Comparison of ENCODE assay signal across 3 cellular contexts in the genomic region with DNA sequence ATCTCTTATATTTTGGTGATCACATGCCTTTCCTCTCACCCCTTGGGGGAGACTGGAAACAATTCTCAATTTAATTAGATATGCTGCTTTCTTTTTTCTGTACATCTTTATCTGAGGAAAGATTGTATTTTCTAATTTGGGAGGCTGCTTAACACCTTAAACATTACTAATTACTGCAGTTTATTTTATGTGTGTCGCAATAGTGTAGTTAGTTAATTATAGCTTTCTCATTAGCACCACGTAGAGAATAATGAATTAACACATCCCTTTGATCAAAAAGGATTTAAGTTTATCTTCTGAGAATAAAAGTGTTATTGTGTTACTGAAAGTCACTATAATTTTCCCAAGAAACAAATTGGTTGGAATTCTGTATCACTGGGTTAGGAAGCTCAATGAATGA.
TF ChIP-seq lines count a peak whose summit lies in the region.

No MANE protein-coding gene starts in this region.

TF ChIP-seq in IMR-90, 13 proteins besides CTCF, POLR2A, EP300 and RAD21:
- TF ChIP-seq RCOR1 (IDR thresholded peaks at IDR 0.05; ENCODE audit: insufficient replicate concordance, low read length) (no peak), CEBPB (IDR thresholded peaks at IDR 0.05; ENCODE audit: low read depth, low read length) (peak; percentile 76)
TF ChIP-seq in IMR-90: peak in this region for 1.

TF ChIP-seq in K562, 482 proteins besides CTCF, POLR2A, EP300 and RAD21:
- TF ChIP-seq CEBPG (CRISPR knock-in tag; IDR thresholded peaks at IDR 0.05), result no peak
- 0 out of 4 replicates have a peak, but pooled peaks of 1 of the 2 experiments have one; percentile 44 for TF ChIP-seq CEBPG (tag; conservative IDR thresholded peaks at IDR 0.05 in 1 of 2, IDR thresholded peaks at IDR 0.05 in 1 of 2)
- TF ChIP-seq CEBPB (tag; IDR thresholded peaks at IDR 0.05), result peak; percentile 37; the same call in 1 of the 2 replicates
- TF ChIP-seq HEY1 (CRISPR knock-in tag; IDR thresholded peaks at IDR 0.05; ENCODE audit: borderline replicate concordance), result no peak

TF ChIP-seq in neural cell, 6 proteins besides CTCF, POLR2A, EP300 and RAD21:
- TF ChIP-seq, protein P1, sequence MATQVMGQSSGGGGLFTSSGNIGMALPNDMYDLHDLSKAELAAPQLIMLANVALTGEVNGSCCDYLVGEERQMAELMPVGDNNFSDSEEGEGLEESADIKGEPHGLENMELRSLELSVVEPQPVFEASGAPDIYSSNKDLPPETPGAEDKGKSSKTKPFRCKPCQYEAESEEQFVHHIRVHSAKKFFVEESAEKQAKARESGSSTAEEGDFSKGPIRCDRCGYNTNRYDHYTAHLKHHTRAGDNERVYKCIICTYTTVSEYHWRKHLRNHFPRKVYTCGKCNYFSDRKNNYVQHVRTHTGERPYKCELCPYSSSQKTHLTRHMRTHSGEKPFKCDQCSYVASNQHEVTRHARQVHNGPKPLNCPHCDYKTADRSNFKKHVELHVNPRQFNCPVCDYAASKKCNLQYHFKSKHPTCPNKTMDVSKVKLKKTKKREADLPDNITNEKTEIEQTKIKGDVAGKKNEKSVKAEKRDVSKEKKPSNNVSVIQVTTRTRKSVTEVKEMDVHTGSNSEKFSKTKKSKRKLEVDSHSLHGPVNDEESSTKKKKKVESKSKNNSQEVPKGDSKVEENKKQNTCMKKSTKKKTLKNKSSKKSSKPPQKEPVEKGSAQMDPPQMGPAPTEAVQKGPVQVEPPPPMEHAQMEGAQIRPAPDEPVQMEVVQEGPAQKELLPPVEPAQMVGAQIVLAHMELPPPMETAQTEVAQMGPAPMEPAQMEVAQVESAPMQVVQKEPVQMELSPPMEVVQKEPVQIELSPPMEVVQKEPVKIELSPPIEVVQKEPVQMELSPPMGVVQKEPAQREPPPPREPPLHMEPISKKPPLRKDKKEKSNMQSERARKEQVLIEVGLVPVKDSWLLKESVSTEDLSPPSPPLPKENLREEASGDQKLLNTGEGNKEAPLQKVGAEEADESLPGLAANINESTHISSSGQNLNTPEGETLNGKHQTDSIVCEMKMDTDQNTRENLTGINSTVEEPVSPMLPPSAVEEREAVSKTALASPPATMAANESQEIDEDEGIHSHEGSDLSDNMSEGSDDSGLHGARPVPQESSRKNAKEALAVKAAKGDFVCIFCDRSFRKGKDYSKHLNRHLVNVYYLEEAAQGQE (IDR thresholded peaks at IDR 0.05; ENCODE audit: borderline replicate concordance), result peak; percentile 81
- TF ChIP-seq SMC3 (conservative IDR thresholded peaks at IDR 0.05; ENCODE audit: poor library complexity) (no peak), POLR2AphosphoS5 (IDR thresholded peaks at IDR 0.05) (no peak)
